Comparison of ENCODE assay signal across 8 cellular contexts in the genomic region with DNA sequence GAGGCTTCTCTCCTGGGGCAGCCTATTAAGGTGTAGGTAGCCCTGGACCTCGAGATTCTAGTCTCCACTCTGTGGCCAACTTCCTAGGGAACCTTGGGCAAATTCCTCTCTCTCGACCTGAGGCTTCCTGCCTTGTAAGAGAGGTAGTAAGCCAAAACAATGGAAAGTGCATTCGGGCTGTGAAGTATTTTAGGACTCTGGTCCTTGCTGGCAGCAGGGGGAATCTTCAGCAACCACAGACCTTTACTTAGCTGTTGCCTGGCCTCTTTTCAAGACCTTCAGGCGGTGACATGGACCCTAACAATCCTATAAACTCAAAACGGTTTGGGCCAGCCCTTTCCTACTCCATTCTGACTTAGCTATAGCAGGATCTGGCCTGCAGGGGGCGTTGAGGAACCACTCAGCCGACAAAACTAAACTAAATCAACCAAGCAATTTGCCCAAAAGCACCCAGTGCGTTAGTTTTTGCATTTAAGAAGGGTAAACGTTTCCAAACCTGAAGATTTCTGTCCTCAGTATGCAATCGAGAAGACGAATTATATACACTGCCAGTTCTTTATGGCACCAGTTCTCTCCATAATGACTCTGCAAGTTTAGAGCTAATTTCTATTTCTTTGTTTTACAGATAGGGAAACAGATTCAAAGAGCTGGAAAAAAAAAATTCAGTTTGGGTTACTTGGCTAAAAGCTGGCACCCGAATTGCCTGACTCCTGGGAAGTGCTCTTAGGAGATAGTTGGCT. TPM values are rescaled to one million over a fixed set of nuclear protein-coding genes. Genes with fewer than 3 reads are reported as not detected.
DNase-seq lines count a peak whose midpoint lies in the region; ATAC-seq, FAIRE-seq and TF ChIP-seq lines count a peak whose summit lies in the region.

No MANE protein-coding gene starts in this region.

- DNase-seq in GM06990 (ENCODE audit: extremely low read depth, insufficient read length) (peak; percentile 42), M059J (ENCODE audit: low read depth) (peak; percentile 79), SJCRH30 (peak; percentile 68 to 91), frontal cortex (ENCODE audit: low spot score in 2 of 2) (peak; percentile 46 to 60), stromal cell of bone marrow (ENCODE audit: low read depth) (peak; percentile 65)
- peak; percentile 84 for DNase-seq in activated naive CD4-positive, alpha-beta T cell treated with Interleukin-2 at 50 U/mL for 16 hours

- H3K36me3 ChIP-seq in GM06990 (ENCODE audit: control insufficient read depth, insufficient read depth, low read length) (no peaks in the 10 kb centered on the region), SJCRH30 (no peaks in the 10 kb centered on the region), neutrophil (no peaks in the 10 kb centered on the region)

- H3K4me1 ChIP-seq in SJCRH30 (peaks cover 12% of the 10 kb centered on the region), neutrophil (ENCODE audit: control insufficient read depth in 1 of 2, insufficient read depth in 1 of 2, low read depth in 1 of 2, low read length in 1 of 2) (peaks cover 76 to 78% of the 10 kb centered on the region in 2 experiments)

- H3K27ac ChIP-seq in SJCRH30 (no peak overlapping the region), neutrophil (peak overlapping the region; percentile 93)

- FAIRE-seq in frontal cortex (lab: Jason Lieb, UNC): no peak

- H3K27me3 ChIP-seq in GM06990 (replicated peaks; ENCODE audit: control insufficient read depth, insufficient read depth, low read length) (no peaks in the 10 kb centered on the region), SJCRH30 (no peaks in the 10 kb centered on the region), neutrophil (no peaks in the 10 kb centered on the region)

- H3K4me3 ChIP-seq in GM06990 (replicated peaks; ENCODE audit: low read depth, low read length) (no peak overlapping the region), SJCRH30 (peak overlapping the region; percentile 63), neutrophil (ENCODE audit: low read depth in 1 of 2, low read length in 1 of 2) (peak overlapping the region; percentile 69 to 83)

- peak; percentile 95 for TF ChIP-seq CTCF in GM06990 (IDR thresholded peaks at IDR 0.05; ENCODE audit: insufficient read depth, low read length, poor library complexity, severe bottlenecking)
- peak; percentile 95 for TF ChIP-seq CTCF in neutrophil (IDR thresholded peaks at IDR 0.05)

- ATAC-seq in GM21515 (IDR thresholded peaks at IDR 0.05; ENCODE audit: unreplicated experiment): no peak

- H3K9me3 ChIP-seq in SJCRH30 (replicated peaks) (no peaks in the 10 kb centered on the region), neutrophil (no peaks in the 10 kb centered on the region)

RNA-seq across cellular contexts. Expression of a gene that starts 10.9 kb away (rescaled TPM):
- total RNA-seq in M059J (2014; rRNA removed; shearing (Covaris generic)): 5.3 and 7.9 TPM in 2 replicates
- total RNA-seq in SJCRH30 (2014; rRNA removed; shearing (Covaris generic)): 5.8 and 8.2 TPM in 2 replicates
- total RNA-seq in frontal cortex: 4.5 TPM

RNA-seq across cellular contexts. Expression of a gene that starts 12.5 kb away (rescaled TPM):
- total RNA-seq in M059J (2014; rRNA removed; shearing (Covaris generic)): 323 and 496 TPM in 2 replicates
- total RNA-seq in SJCRH30 (2014; rRNA removed; shearing (Covaris generic)): 174 and 179 TPM in 2 replicates
- total RNA-seq in frontal cortex: 67.7 TPM

RNA-seq across cellular contexts. Expression of a gene that starts 15.6 kb away (rescaled TPM):
- 140 and 151 TPM in 2 replicates for total RNA-seq in M059J (2014; rRNA removed; shearing (Covaris generic))
- 115 and 127 TPM in 2 replicates for total RNA-seq in SJCRH30 (2014; rRNA removed; shearing (Covaris generic))
- 56.3 TPM for total RNA-seq in frontal cortex
